ENCODE assay signal across 19 cellular contexts in the genomic region with DNA sequence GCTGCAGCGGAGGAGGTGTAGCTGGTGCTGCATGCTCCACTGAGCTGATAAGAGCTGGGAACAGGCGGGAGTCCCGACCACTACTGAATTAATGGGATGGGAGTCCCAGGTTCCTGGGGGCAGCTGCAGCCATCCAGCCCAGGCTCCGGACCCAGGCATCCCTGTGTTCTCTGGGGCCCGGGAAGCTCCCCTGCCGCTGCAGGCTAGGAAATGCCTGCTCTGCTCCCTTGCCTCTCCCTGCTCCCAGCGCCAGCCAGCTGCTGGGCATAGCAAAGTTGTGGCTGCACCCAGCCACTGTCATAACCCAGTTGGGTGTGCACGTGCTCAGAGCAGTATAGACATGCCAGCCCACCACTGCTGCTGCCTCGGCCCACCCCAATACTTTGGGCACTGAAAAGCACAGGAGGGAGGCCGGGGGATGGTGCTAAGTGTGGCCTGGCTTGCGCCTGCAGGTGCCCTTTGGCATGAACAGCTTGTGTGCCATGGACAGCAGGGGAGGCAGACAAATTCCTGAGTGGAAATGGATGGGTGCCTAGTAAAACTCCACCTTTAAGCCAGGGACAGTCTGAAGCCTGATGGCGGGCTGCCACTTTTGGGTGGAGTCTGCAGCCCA.
DNase-seq lines count a peak whose midpoint lies in the region; ATAC-seq, FAIRE-seq and TF ChIP-seq lines count a peak whose summit lies in the region.
"Had no signal": no experiment of that assay in that cellular context is flagged by ENCODE, and none has a peak within 500 bp of the region (broad histone marks: within the 10 kb centered on the region; RNA-seq: fewer than 3 reads in every experiment).

No MANE protein-coding gene starts in this region.

- no peaks in the 10 kb centered on the region for H3K4me1 ChIP-seq in left ventricle myocardium inferior
- H3K4me1 ChIP-seq in H1 (replicated peaks in 1 of 4; ENCODE audit: control insufficient read depth in 3 of 4, insufficient read depth in 4 of 4, low read length in 3 of 4), result no peaks in the 10 kb centered on the region
- H3K4me1 ChIP-seq in neural progenitor cell, result no peaks in the 10 kb centered on the region
- H3K4me1 ChIP-seq: A549 had no signal

- intact Hi-C loops in left ventricle myocardium inferior (cut with micrococcal nuclease) (no loop called here), Right ventricle myocardium inferior (cut with DNase I) (no loop called here)

- POLR2A ChIA-PET in H1 (lab: Charles Lee; ENCODE audit: partially characterized antibody), result no interaction called here

- no peak overlapping the region for H2BK120ac ChIP-seq in H1 (replicated peaks; ENCODE audit: low read depth, low read length)

- TF ChIP-seq RAD21 in H1 (IDR thresholded peaks at IDR 0.05 in 1 of 2, conservative IDR thresholded peaks at IDR 0.05 in 1 of 2; ENCODE audit: low read depth in 2 of 2, low read length in 2 of 2), result no peak

- H3K27me3 ChIP-seq in left ventricle myocardium inferior (ENCODE audit: low read depth) (no peaks in the 10 kb centered on the region), H1 (replicated peaks in 1 of 4; ENCODE audit: control insufficient read depth in 3 of 4, extremely low read depth in 1 of 4, insufficient read depth in 3 of 4, low read length in 3 of 4) (no peaks in the 10 kb centered on the region), neural progenitor cell (no peaks in the 10 kb centered on the region)

- CTCF ChIA-PET in H1 (lab: Charles Lee; ENCODE audit: partially characterized antibody), result no interaction called here

- no peak overlapping the region for H4K5ac ChIP-seq in H1 (ENCODE audit: insufficient read length, low read depth, low read length)

- H3K56ac ChIP-seq in H1 (replicated peaks; ENCODE audit: insufficient read length, low read depth, low read length), result no peak overlapping the region

- H3K36me3 Mint-ChIP-seq in neural progenitor cell, result no peaks in the 10 kb centered on the region

- H2BK15ac ChIP-seq in H1 (ENCODE audit: low read length), result no peak overlapping the region

- no peak overlapping the region for H3K9ac ChIP-seq in H1 (replicated peaks in 1 of 4; ENCODE audit: extremely low read depth in 1 of 4, low read depth in 3 of 4, low read length in 3 of 4)
- H3K9ac ChIP-seq in neural progenitor cell, result no peak overlapping the region
- H3K9ac ChIP-seq: GM23248 had no signal

- DNase-seq in left ventricle myocardium inferior (peak; percentile 10), Right ventricle myocardium inferior (ENCODE audit: missing footprints) (no peak), H1 (ENCODE audit: low read depth in 1 of 2, low spot score in 2 of 2) (no peak), neural progenitor cell (ENCODE audit: low spot score) (no peak), NCI-H1105 (lab: John Stamatoyannopoulos, UW) (no peak)
- DNase-seq: C1 segment of cervical spinal cord, DND-41, GM23248, NCI-H1417 treated with DMSO at 0.1 percent for 48 hours, NCI-H1930, NCI-H2171, NCI-H446, NCI-H748 treated with DMSO at 0.1 percent for 48 hours, PC-9 had no signal

- H3K9me3 Mint-ChIP-seq in neural progenitor cell, result no peaks in the 10 kb centered on the region

- H2AK5ac ChIP-seq in H1 (ENCODE audit: low read depth, low read length), result no peak overlapping the region

- no peak for FAIRE-seq in H1 (lab: Jason Lieb, UNC)
- FAIRE-seq: A549, GM18507, K562 had no signal

- H3K4me1 Mint-ChIP-seq in neural progenitor cell, result no peaks in the 10 kb centered on the region

- H4K8ac ChIP-seq in H1 (ENCODE audit: extremely low read depth, insufficient read depth, low read length), result peak overlapping the region; percentile 45

- no peak overlapping the region for H3K14ac ChIP-seq in H1 (ENCODE audit: insufficient read length)

- H3K23ac ChIP-seq in H1 (ENCODE audit: insufficient read length), result no peak overlapping the region

- H3K27ac ChIP-seq in left ventricle myocardium inferior (replicated peaks) (no peak overlapping the region), H1 (ENCODE audit: low read depth, low read length) (no peak overlapping the region), neural progenitor cell (no peak overlapping the region)
- H3K27ac ChIP-seq: A549, GM23248, PC-9 had no signal

- H2AFZ ChIP-seq in H1 (ENCODE audit: low read length), result peak overlapping the region; percentile 32; the same call in 1 of the 2 replicates
- peak overlapping the region; percentile 63 for H2AFZ ChIP-seq in neural progenitor cell (replicated peaks)
- H2AFZ ChIP-seq: GM23248, PC-9 had no signal

- H3K4me3 ChIP-seq in left ventricle myocardium inferior (no peak overlapping the region), H1 (ENCODE audit: extremely low read depth in 1 of 4, insufficient read depth in 2 of 4, low read depth in 3 of 4, low read length in 4 of 4) (no peak overlapping the region), neural progenitor cell (no peak overlapping the region)
- H3K4me3 ChIP-seq: A549, GM23248, K562, PC-9 had no signal

- H3K4ac ChIP-seq in H1 (replicated peaks; ENCODE audit: insufficient read length, low read depth, low read length), result no peak overlapping the region

- H2BK20ac ChIP-seq in H1 (ENCODE audit: low read length), result no peak overlapping the region

- no peak for TF ChIP-seq POLR2A in H1 (IDR thresholded peaks at IDR 0.05; ENCODE audit: control extremely low read depth in 1 of 2, low read depth in 2 of 2, low read length in 2 of 2)

- H3F3A ChIP-seq in neural progenitor cell (ENCODE audit: low read depth), result no peaks in the 10 kb centered on the region

- no peak overlapping the region for H2BK12ac ChIP-seq in H1 (ENCODE audit: low read depth, low read length)

- no peaks in the 10 kb centered on the region for H3K79me1 ChIP-seq in H1 (ENCODE audit: low read depth, low read length)

- H4K20me1 ChIP-seq in H1 (replicated peaks in 1 of 2; ENCODE audit: control insufficient read depth in 1 of 2, insufficient read depth in 2 of 2, low read length in 2 of 2), result no peaks in the 10 kb centered on the region
- no peaks in the 10 kb centered on the region for H4K20me1 ChIP-seq in neural progenitor cell (ENCODE audit: low read depth)

- H3K79me2 ChIP-seq in H1 (ENCODE audit: control insufficient read depth in 1 of 2, insufficient read depth in 2 of 2, low read length in 2 of 2) (no peaks in the 10 kb centered on the region), neural progenitor cell (ENCODE audit: low read depth) (no peaks in the 10 kb centered on the region)

- no peak overlapping the region for H3K4me3 Mint-ChIP-seq in neural progenitor cell

- H3K23me2 ChIP-seq in H1 (ENCODE audit: low read depth, low read length), result no peaks in the 10 kb centered on the region; the same call in 1 of the 2 replicates

- H3K18ac ChIP-seq in H1 (ENCODE audit: extremely low read depth, low read length), result no peak overlapping the region

- no peak for TF ChIP-seq EP300 in H1 (IDR thresholded peaks at IDR 0.05; ENCODE audit: borderline replicate concordance in 1 of 2, low read depth in 2 of 2, low read length in 2 of 2)

- no peaks in the 10 kb centered on the region for H3K27me3 Mint-ChIP-seq in neural progenitor cell (ENCODE audit: insufficient read depth, low read depth)

- TF ChIP-seq CTCF in left ventricle myocardium inferior (IDR thresholded peaks at IDR 0.05; ENCODE audit: borderline replicate concordance), result no peak
- TF ChIP-seq CTCF in H1 (IDR thresholded peaks at IDR 0.05; ENCODE audit: control extremely low read depth in 1 of 3, insufficient read depth in 1 of 3, low read depth in 1 of 3, low read length in 3 of 3), result no peak
- TF ChIP-seq CTCF in neural progenitor cell (IDR thresholded peaks at IDR 0.05), result no peak

- ATAC-seq in Right ventricle myocardium inferior (no peak), GM21528 (IDR thresholded peaks at IDR 0.05; ENCODE audit: low FRiP score, unreplicated experiment) (no peak), GM18502 (IDR thresholded peaks at IDR 0.05; ENCODE audit: poor library complexity, unreplicated experiment) (no peak)
- ATAC-seq: A549, K562 had no signal

- no peak overlapping the region for H4K91ac ChIP-seq in H1 (replicated peaks; ENCODE audit: insufficient read length, low read length)

- no peak overlapping the region for H3K27ac Mint-ChIP-seq in neural progenitor cell

- H3K9me3 ChIP-seq in left ventricle myocardium inferior (replicated peaks) (peaks cover 15% of the 10 kb centered on the region), H1 (ENCODE audit: insufficient read depth in 2 of 2, low read depth in 1 of 2, low read length in 1 of 2) (no peaks in the 10 kb centered on the region), neural progenitor cell (ENCODE audit: low read depth) (no peaks in the 10 kb centered on the region)
- H3K9me3 ChIP-seq: A549 had no signal

- no peaks in the 10 kb centered on the region for H3K36me3 ChIP-seq in left ventricle myocardium inferior
- H3K36me3 ChIP-seq in H1 (ENCODE audit: control insufficient read depth in 2 of 4, insufficient read depth in 4 of 4, low read length in 3 of 4), result no peaks in the 10 kb centered on the region
- H3K36me3 ChIP-seq in neural progenitor cell, result no peaks in the 10 kb centered on the region

- no peak overlapping the region for H2BK5ac ChIP-seq in H1 (ENCODE audit: low read depth, low read length)

- WGBS in H1 (ENCODE audit: extremely low coverage in 1 of 2, insufficient coverage in 1 of 2, insufficient read length in 1 of 2, insufficient replicate concordance in 2 of 2, low coverage in 1 of 2, low lambda C conversion rate in 2 of 2, missing lambda C conversion rate in 1 of 2), 2 experiments, result 95% methylated on average over 12 of the region's 12 CpGs; no CpG with 5 or more reads in 1 of the 2 experiments

- H3K4me2 ChIP-seq in H1 (ENCODE audit: insufficient read depth in 1 of 2, low read depth in 2 of 2, low read length in 2 of 2) (no peak overlapping the region), neural progenitor cell (no peak overlapping the region)
- H3K4me2 ChIP-seq: A549, PC-9 had no signal

TF ChIP-seq in H1, 55 proteins besides CTCF, POLR2A, EP300 and RAD21:
- no peak for TF ChIP-seq SIX5 (IDR thresholded peaks at IDR 0.05; ENCODE audit: low read depth, low read length)
